Comparison of ENCODE assay signal across 1 cellular context in the genomic region with DNA sequence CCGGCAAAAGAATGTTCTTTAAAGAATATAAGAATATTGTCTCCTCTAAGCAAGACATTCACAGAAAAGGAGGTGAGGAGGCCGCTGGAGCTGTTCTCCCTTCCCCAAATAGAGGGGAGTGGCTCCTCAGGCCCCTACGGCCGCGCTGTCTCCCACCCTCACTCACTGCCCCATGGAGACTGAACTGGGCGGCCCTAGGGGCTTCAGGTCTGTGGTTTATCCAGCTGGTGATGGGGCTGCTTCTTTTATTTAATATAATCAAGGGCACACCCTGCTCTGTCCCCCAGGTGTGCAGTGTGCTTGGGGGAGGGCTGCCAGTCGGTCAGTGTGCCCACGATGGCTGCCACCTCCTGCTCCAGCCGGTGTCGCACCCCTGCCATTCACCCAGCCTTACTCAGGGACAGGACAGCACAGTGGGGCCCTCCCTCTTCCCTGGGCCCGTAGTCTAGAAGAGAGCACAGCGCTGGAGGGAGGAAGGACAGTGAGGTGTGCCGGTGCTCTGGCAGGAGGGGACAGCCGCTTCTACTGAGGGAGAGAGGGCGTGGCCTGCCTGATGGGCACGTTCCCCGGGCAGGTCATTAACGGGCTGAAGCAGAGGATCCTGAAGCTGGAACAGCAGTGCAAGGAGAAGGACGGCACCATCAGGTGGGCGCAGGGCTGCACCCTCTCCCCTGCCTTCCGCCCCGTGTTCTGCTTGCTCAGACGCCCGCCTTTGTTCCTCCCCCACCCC.
TF ChIP-seq lines count a peak whose summit lies in the region.

No MANE protein-coding gene starts in this region.

TF ChIP-seq in H1, 55 proteins besides CTCF, POLR2A, EP300 and RAD21:
- TF ChIP-seq SIX5 (IDR thresholded peaks at IDR 0.05; ENCODE audit: low read depth, low read length) (no peak), SUZ12 (IDR thresholded peaks at IDR 0.05; ENCODE audit: low read length) (no peak), CHD2 (IDR thresholded peaks at IDR 0.05; ENCODE audit: low read length) (no peak), KDM1A (IDR thresholded peaks at IDR 0.05; ENCODE audit: borderline replicate concordance, low read length) (no peak), JUND (IDR thresholded peaks at IDR 0.05; ENCODE audit: low read length) (no peak), KDM4A (IDR thresholded peaks at IDR 0.05; ENCODE audit: low read depth, low read length, severe bottlenecking) (no peak), BACH1 (IDR thresholded peaks at IDR 0.05; ENCODE audit: low read length) (no peak), BRCA1 (IDR thresholded peaks at IDR 0.05; ENCODE audit: low read depth, low read length) (no peak), RXRA (IDR thresholded peaks at IDR 0.05; ENCODE audit: insufficient read depth, low read depth, low read length) (no peak), SP4 (IDR thresholded peaks at IDR 0.05; ENCODE audit: low read length) (no peak), SP1 (IDR thresholded peaks at IDR 0.05; ENCODE audit: low read depth, low read length) (no peak), CTBP2 (IDR thresholded peaks at IDR 0.05; ENCODE audit: borderline replicate concordance, insufficient read depth, insufficient read length, low read length) (no peak), RBBP5 (IDR thresholded peaks at IDR 0.05; ENCODE audit: borderline replicate concordance, low read depth, low read length) (no peak), POU5F1 (IDR thresholded peaks at IDR 0.05; ENCODE audit: low read depth, low read length) (no peak), CBX8 (IDR thresholded peaks at IDR 0.05; ENCODE audit: borderline replicate concordance, low read depth, low read length) (no peak), FOSL1 (IDR thresholded peaks at IDR 0.05; ENCODE audit: insufficient read depth, low read depth, low read length) (no peak), PHF8 (conservative IDR thresholded peaks at IDR 0.05; ENCODE audit: low read depth, low read length) (no peak)
